21 cellular contexts compared by ENCODE assay signal in the genomic region with DNA sequence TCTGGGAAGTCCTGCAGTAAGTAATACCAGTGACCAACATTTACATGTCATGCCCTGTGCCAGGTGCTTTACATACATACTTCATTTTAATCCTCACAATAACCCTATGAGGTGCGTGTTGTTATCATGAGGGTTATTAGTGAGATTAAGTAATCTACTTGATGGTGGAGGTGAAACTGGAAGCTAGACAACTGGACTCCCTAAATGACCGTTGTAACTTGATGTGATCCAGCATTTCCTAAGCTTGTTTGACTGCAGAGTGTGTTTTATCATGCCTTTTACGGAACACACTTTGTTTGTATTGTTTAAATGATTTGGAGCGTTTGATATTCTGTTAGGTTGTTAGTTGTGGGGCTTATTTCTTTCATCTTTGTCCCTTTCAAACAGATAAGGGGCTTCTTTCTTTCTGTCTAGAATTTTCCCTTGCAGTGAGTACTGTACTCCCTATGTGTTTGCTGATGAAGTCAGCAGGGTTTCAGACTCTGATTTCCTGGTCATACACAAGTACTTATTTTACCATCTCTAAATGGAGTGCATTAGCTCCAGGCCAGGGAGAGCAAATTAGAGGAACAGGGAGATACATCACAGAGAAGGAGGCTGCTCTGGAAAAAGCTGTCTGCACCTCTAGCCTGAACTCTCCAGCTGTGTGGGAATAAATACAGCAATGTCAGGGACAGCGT. TPM values are rescaled to one million over a fixed set of nuclear protein-coding genes. Genes with fewer than 3 reads are reported as not detected.
DNase-seq lines count a peak whose midpoint lies in the region; ATAC-seq and TF ChIP-seq lines count a peak whose summit lies in the region.
"Had no signal": no experiment of that assay in that cellular context is flagged by ENCODE, and none has a peak within 500 bp of the region (broad histone marks: within the 10 kb centered on the region; RNA-seq: fewer than 3 reads in every experiment).

No MANE protein-coding gene starts in this region.

- H2BK5ac ChIP-seq in trophoblast cell (ENCODE audit: low read depth, low read length, poor library complexity) = no peak overlapping the region

- TF ChIP-seq CTCF in brain (conservative IDR thresholded peaks at IDR 0.05) (no peak), GM13976 (IDR thresholded peaks at IDR 0.05; ENCODE audit: borderline replicate concordance, control extremely low read depth, extremely low read depth, insufficient read depth, missing control alignments) (no peak)

- H3K4me2 ChIP-seq in trophoblast cell (ENCODE audit: low read length) = no peak overlapping the region
- H3K4me2 ChIP-seq: A549 had no signal

- H3K4ac ChIP-seq in trophoblast cell (ENCODE audit: low read depth, low read length) = peak overlapping the region; percentile 24

- H3K36me3 Mint-ChIP-seq in brain = peaks cover 3% of the 10 kb centered on the region

- H3K27ac ChIP-seq in trophoblast cell (ENCODE audit: low read depth, low read length) = no peak overlapping the region
- H3K27ac ChIP-seq: A549, prostate gland, spleen had no signal

- H3K23ac ChIP-seq in trophoblast cell (ENCODE audit: low read length) = no peak overlapping the region

- in situ Hi-C loops in GM13976 (cut with MboI; ENCODE audit: low sequenced_read_pairs, unreplicated experiment) = no loop called here

- no peak overlapping the region for H3K14ac ChIP-seq in trophoblast cell (ENCODE audit: low read length)

- no CpG with 5 or more reads among the region's 5 CpGs for WGBS in trophoblast cell (ENCODE audit: extremely low coverage, insufficient coverage, insufficient read length)

- no peak overlapping the region for H3K4me3 ChIP-seq in trophoblast cell (ENCODE audit: low read depth, low read length)
- H3K4me3 ChIP-seq: A549, prostate gland, spleen had no signal

- H4K12ac ChIP-seq in trophoblast cell (ENCODE audit: low read depth, low read length) = no peak overlapping the region

- H3K79me1 ChIP-seq in trophoblast cell (ENCODE audit: low read length) = peaks cover 4% of the 10 kb centered on the region

- H2AFZ ChIP-seq in trophoblast cell (ENCODE audit: insufficient read depth, low read length, poor library complexity) = no peak overlapping the region

- no peak overlapping the region for H4K91ac ChIP-seq in trophoblast cell (ENCODE audit: low read depth, low read length)

- peak overlapping the region in 4 of 5 experiments; percentile 18 to 64 (median 40) for H3K27ac Mint-ChIP-seq in brain
- H3K27ac Mint-ChIP-seq: activated CD4-positive, alpha-beta T cell treated with anti-CD3 and anti-CD28 coated beads, Interleukin-2, amount 10 ng/mL, durations not matched to agents 24 days and 14 days had no signal

- no peak overlapping the region for H4K8ac ChIP-seq in trophoblast cell (ENCODE audit: low read depth, low read length)

- H2AK5ac ChIP-seq in trophoblast cell (ENCODE audit: low read length) = no peak overlapping the region

- no peak overlapping the region for H3K18ac ChIP-seq in trophoblast cell (ENCODE audit: low read length)

- H3K27me3 Mint-ChIP-seq in brain = no peaks in the 10 kb centered on the region
- H3K27me3 Mint-ChIP-seq: activated CD4-positive, alpha-beta T cell treated with anti-CD3 and anti-CD28 coated beads, Interleukin-2, amount 10 ng/mL, durations not matched to agents 24 days and 14 days had no signal

- H2BK12ac ChIP-seq in trophoblast cell (ENCODE audit: low read length) = no peak overlapping the region

- H3K4me3 Mint-ChIP-seq in brain = no peak overlapping the region
- H3K4me3 Mint-ChIP-seq: activated CD4-positive, alpha-beta T cell treated with anti-CD3 and anti-CD28 coated beads, Interleukin-2, amount 10 ng/mL, durations not matched to agents 24 days and 14 days; CD14-positive monocyte had no signal

- no peak for ATAC-seq in HG02840 (IDR thresholded peaks at IDR 0.05; ENCODE audit: low FRiP score, unreplicated experiment)
- ATAC-seq: A549, left colon had no signal

- H3K9ac ChIP-seq in trophoblast cell (ENCODE audit: low read length) = no peak overlapping the region

- H3K4me1 Mint-ChIP-seq in brain = peaks cover 92% of the 10 kb centered on the region

- no peaks in the 10 kb centered on the region for H3K9me3 ChIP-seq in trophoblast cell (ENCODE audit: insufficient read depth, low read depth, low read length)
- H3K9me3 ChIP-seq: A549, prostate gland, spleen had no signal

- DNase-seq in NCI-H82 (lab: John Stamatoyannopoulos, UW) (peak; percentile 32), NCI-H82 treated with DMSO at 0.1 percent for 48 hours (lab: John Stamatoyannopoulos, UW; ENCODE audit: unreplicated experiment) (no peak), NCI-H2196 treated with DMSO at 0.1 percent for 48 hours (lab: John Stamatoyannopoulos, UW; ENCODE audit: unreplicated experiment) (peak; percentile 24), trophoblast cell (no peak), Ammon's horn (ENCODE audit: low spot score) (no peak), GM13976 (ENCODE audit: low spot score) (no peak)
- DNase-seq: activated CD4-positive, alpha-beta T cell treated with anti-CD3 and anti-CD28 coated beads, Interleukin-2, amount 10 ng/mL, durations not matched to agents 24 days and 14 days; central memory CD4-positive, alpha-beta T cell; DND-41; IMR-90; left colon; NCI-H2171; SIG-M5; spleen; stimulated activated naive CD4-positive, alpha-beta T cell; T-helper 9 cell had no signal

- no peak overlapping the region for H2BK120ac ChIP-seq in trophoblast cell (ENCODE audit: insufficient read depth, low read length, poor library complexity)

- H3K27me3 ChIP-seq in trophoblast cell (ENCODE audit: insufficient read depth, low read length) = no peaks in the 10 kb centered on the region
- H3K27me3 ChIP-seq: spleen had no signal

- no peaks in the 10 kb centered on the region for H3K36me3 ChIP-seq in trophoblast cell (ENCODE audit: control insufficient read depth in 1 of 2, insufficient read depth in 2 of 2, low read length in 2 of 2)
- H3K36me3 ChIP-seq: prostate gland had no signal

- peaks cover 9% of the 10 kb centered on the region for H3K79me2 ChIP-seq in trophoblast cell (ENCODE audit: control insufficient read depth, insufficient read depth, low read length, poor library complexity)

- H3K9me3 Mint-ChIP-seq in brain = no peaks in the 10 kb centered on the region
- H3K9me3 Mint-ChIP-seq: activated CD4-positive, alpha-beta T cell treated with anti-CD3 and anti-CD28 coated beads, Interleukin-2, amount 10 ng/mL, durations not matched to agents 24 days and 14 days; CD14-positive monocyte had no signal

- peaks cover 22 to 35% of the 10 kb centered on the region in 2 experiments for H3K4me1 ChIP-seq in trophoblast cell (ENCODE audit: control insufficient read depth in 1 of 2, insufficient read depth in 2 of 2, low read length in 2 of 2)

RNA-seq across cellular contexts. Expression of a gene that starts 29.8 kb away (rescaled TPM):
- polyA plus RNA-seq in brain (ENCODE audit: insufficient read depth, low read depth, low replicate concordance) = 198 TPM
- polyA plus RNA-seq in trophoblast cell (2013) = 95.8 and 99.2 TPM in 2 replicates

Comparison
In these comparisons a context has a peak if more than half of its experiments do, and no peak if none do; other contexts are left out.
1. DNase-seq: peak in NCI-H82 (single experiment) and NCI-H2196 treated with DMSO at 0.1 percent for 48 hours (single experiment); none in NCI-H82 treated with DMSO at 0.1 percent for 48 hours (single experiment), trophoblast cell (0 of 2), Ammon's horn (single experiment) and GM13976 (single experiment).